ENCODE assay signal across 8 cellular contexts in genomic region chr2:72150157-72150960, GRCh38. TPM values are rescaled to one million over a fixed set of nuclear protein-coding genes. Genes with fewer than 3 reads are reported as not detected.
A peak's percentile ranks its signal among the peaks of the same experiment; 100 is the strongest.
DNase-seq lines count a peak whose midpoint lies in the region; ATAC-seq and TF ChIP-seq lines count a peak whose summit lies in the region.

No MANE protein-coding gene starts in this region.

- H3K27ac ChIP-seq in liver (ENCODE audit: low read depth in 1 of 2, low read length in 2 of 2) = no peak overlapping the region

- 5% methylated on average over 28 of the region's 28 CpGs for WGBS in liver

- peak overlapping the region; percentile 34 for H3K4me3 ChIP-seq in AG04449 (ENCODE audit: low read depth, low read length)
- peak overlapping the region in 1 of 3 donors; percentile 52 for H3K4me3 ChIP-seq in liver (ENCODE audit: low read depth in 1 of 3, low read length in 3 of 3)

- POLR2A ChIA-PET in AG04449 (lab: Yijun Ruan, JAX) = no interaction called here

- peak; percentile 96 to 97 for TF ChIP-seq RAD21 in liver (IDR thresholded peaks at IDR 0.05)

- TF ChIP-seq CTCF in AG04449 (IDR thresholded peaks at IDR 0.05; ENCODE audit: insufficient read depth, low read length, missing control alignments) (peak; percentile 73), liver (IDR thresholded peaks at IDR 0.05; ENCODE audit: low read depth, low read length, missing input control) (peak; percentile 90)

- peak; percentile 65 for ATAC-seq in GM18858 (IDR thresholded peaks at IDR 0.05; ENCODE audit: unreplicated experiment)
- peak; percentile 82 for ATAC-seq in HG03432 (IDR thresholded peaks at IDR 0.05; ENCODE audit: unreplicated experiment)

- DNase-seq in AG04449 (ENCODE audit: low read depth, low spot score) (no peak), NCI-H510A treated with DMSO at 0.1 percent for 48 hours (lab: John Stamatoyannopoulos, UW) (peak; percentile 86), dermis blood vessel endothelial cell (peak; percentile 85)
- peak; percentile 82 for DNase-seq in activated CD4-positive, alpha-beta T cell treated with anti-CD3 and anti-CD28 coated beads for 48 hours
- peak; percentile 55 for DNase-seq in stimulated activated CD4-positive, alpha-beta T cell treated with anti-CD3 and anti-CD28 coated beads, Interleukin-4, amount 100 ng/mL, for 1 hour

- peaks cover 13 to 46% (median 27%) of the 10 kb centered on the region in 4 donors for H3K4me1 ChIP-seq in liver (ENCODE audit: control insufficient read depth in 4 of 4, insufficient read depth in 4 of 4, low read length in 3 of 4)

- peaks cover 0 to 7% (median 5%) of the 10 kb centered on the region in 4 donors for H3K27me3 ChIP-seq in liver (ENCODE audit: control insufficient read depth in 4 of 4, insufficient read depth in 4 of 4, low read length in 3 of 4)

- peaks cover 0 to 7% (median 0%) of the 10 kb centered on the region in 4 donors for H3K9me3 ChIP-seq in liver (ENCODE audit: control insufficient read depth in 4 of 4, low read length in 3 of 4)

- H3K36me3 ChIP-seq in liver (ENCODE audit: control insufficient read depth in 4 of 4, insufficient read depth in 3 of 4, low read depth in 1 of 4, low read length in 3 of 4) = no peaks in the 10 kb centered on the region

- CTCF ChIA-PET in AG04449 (lab: Yijun Ruan, JAX) = interaction anchor here (0.6 to 10.9 kb wide), 68 partner anchors 8 to 621 kb away, joined by 3 to 322 read pairs (median 4); no protein-coding TSS in a partner anchor

- no peak overlapping the region for H3K9ac ChIP-seq in liver (ENCODE audit: low read depth in 1 of 2, low read length in 2 of 2)

TF ChIP-seq in liver, 16 proteins besides CTCF, POLR2A, EP300 and RAD21:
- TF ChIP-seq TAF1 (conservative IDR thresholded peaks at IDR 0.05) (no peak), GABPA (IDR thresholded peaks at IDR 0.05 in 1 of 2, conservative IDR thresholded peaks at IDR 0.05 in 1 of 2) (no peak), FOXA1 (IDR thresholded peaks at IDR 0.05) (no peak), MAX (IDR thresholded peaks at IDR 0.05) (no peak), JUND (IDR thresholded peaks at IDR 0.05) (no peak), ZBTB33 (IDR thresholded peaks at IDR 0.05) (no peak), SP1 (IDR thresholded peaks at IDR 0.05) (no peak), RXRA (IDR thresholded peaks at IDR 0.05) (no peak), YY1 (IDR thresholded peaks at IDR 0.05) (no peak), HNF4G (IDR thresholded peaks at IDR 0.05) (no peak), HNF4A (conservative IDR thresholded peaks at IDR 0.05) (no peak), NR2F2 (IDR thresholded peaks at IDR 0.05) (no peak), ATF3 (IDR thresholded peaks at IDR 0.05) (no peak), FOXA2 (IDR thresholded peaks at IDR 0.05) (no peak), REST (IDR thresholded peaks at IDR 0.05) (no peak), EGR1 (IDR thresholded peaks at IDR 0.05; ENCODE audit: low read depth in 2 of 2) (no peak)

RNA-seq across cellular contexts. Expression of gene CYP26B1, which starts 2.7 kb away (rescaled TPM):
- under 0.01 and 0.60 TPM in 2 replicates for total RNA-seq in dermis blood vessel endothelial cell
- total RNA-seq in liver = 1 to 10 TPM in 1 of 2 donors, under 1 TPM in 1; 0.47 to 1.8 TPM
- polyA plus RNA-seq in liver = under 1 TPM; 0.47 to 0.83 TPM
